In the genomic region with DNA sequence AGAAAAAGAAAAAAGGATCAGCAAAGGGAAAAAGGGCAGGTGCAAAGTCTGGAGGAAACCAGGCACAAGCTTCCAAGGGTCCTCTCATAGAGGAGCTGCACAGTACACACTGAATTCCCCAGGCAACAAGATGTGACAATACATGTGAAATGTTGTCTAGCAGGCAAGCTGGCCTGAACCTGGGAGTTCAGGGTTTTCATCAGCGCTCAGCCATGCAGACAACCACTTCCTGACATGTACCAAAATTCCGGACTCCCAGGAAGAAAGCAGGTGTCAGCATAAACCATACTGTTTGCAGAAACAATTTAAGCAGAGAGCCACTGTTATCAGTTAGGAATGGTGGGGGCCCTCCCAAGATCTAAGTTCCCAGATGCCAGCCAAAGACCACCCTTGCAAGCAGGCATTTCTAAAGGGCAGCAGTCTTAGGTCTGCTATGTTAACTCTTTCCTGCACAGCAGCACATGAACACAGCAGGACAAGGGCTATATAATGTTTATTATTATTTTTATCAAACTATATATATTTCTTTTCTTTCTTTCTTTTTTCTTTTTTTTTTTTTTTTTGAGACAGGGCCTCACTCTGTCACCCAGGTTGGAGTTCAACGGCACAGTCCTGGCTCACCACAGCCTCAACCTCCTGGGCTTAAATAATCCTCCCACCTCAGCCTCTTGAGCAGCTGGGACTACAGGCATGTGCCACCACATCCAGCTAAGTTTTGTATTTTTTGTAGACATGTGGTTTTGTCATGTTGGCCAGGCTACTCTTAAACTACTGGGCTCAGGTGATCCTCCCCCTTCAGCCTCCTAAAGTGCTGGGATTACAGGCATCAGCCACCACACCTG, we compare ENCODE assay signal across 12 cellular contexts. TPM values are rescaled to one million over a fixed set of nuclear protein-coding genes. Genes with fewer than 3 reads are reported as not detected.
DNase-seq lines count a peak whose midpoint lies in the region; ATAC-seq, FAIRE-seq and TF ChIP-seq lines count a peak whose summit lies in the region.
"Had no signal": no experiment of that assay in that cellular context is flagged by ENCODE, and none has a peak within 500 bp of the region (broad histone marks: within the 10 kb centered on the region; RNA-seq: fewer than 3 reads in every experiment).

No MANE protein-coding gene starts in this region.

- H3K4me1 ChIP-seq in GM23338 (ENCODE audit: insufficient read depth) (peaks cover 16% of the 10 kb centered on the region), tibial nerve (peaks cover 0 to 5% (median 2%) of the 10 kb centered on the region in 4 donors)
- H3K4me1 ChIP-seq: SJSA1 had no signal

- H3K9me2 ChIP-seq in GM23338 (ENCODE audit: insufficient read depth) = no peaks in the 10 kb centered on the region

- peak; percentile 84 for FAIRE-seq in RCC 7860 (lab: Jason Lieb, UNC)
- FAIRE-seq in H54 (lab: Jason Lieb, UNC) = no peak
- FAIRE-seq: colon had no signal

- TF ChIP-seq POLR2A in H54 (IDR thresholded peaks at IDR 0.05; ENCODE audit: low read depth, low read length) (no peak), tibial nerve (IDR thresholded peaks at IDR 0.05) (no peak)

- ATAC-seq in GM18519 (IDR thresholded peaks at IDR 0.05; ENCODE audit: low FRiP score, unreplicated experiment) = peak; percentile 80
- ATAC-seq in HG02763 (IDR thresholded peaks at IDR 0.05; ENCODE audit: unreplicated experiment) = peak; percentile 72
- peak in 1 of 2 donors; percentile 48 for ATAC-seq in natural killer cell treated with Interleukin-12 subunit alpha and Interleukin-12 subunit beta and Interleukin-15 and Interleukin-18, amount 100 ng/mL, for 72 hours
- ATAC-seq in GM23338 = no peak

- H3K27me3 ChIP-seq in GM23338 (ENCODE audit: insufficient read depth) (no peaks in the 10 kb centered on the region), tibial nerve (no peaks in the 10 kb centered on the region)
- H3K27me3 ChIP-seq: SJSA1 had no signal

- H3K9me3 ChIP-seq in tibial nerve = no peaks in the 10 kb centered on the region
- H3K9me3 ChIP-seq: SJSA1 had no signal

- H3K36me3 ChIP-seq in GM23338 (ENCODE audit: insufficient read depth) = no peaks in the 10 kb centered on the region
- peaks cover 0 to 88% (median 0%) of the 10 kb centered on the region in 3 donors for H3K36me3 ChIP-seq in tibial nerve

- H3K4me3 Mint-ChIP-seq in natural killer cell treated with Interleukin-12 subunit alpha and Interleukin-12 subunit beta and Interleukin-15 and Interleukin-18, amount 100 ng/mL, for 72 hours = peak overlapping the region; percentile 32
- no peak overlapping the region for H3K4me3 Mint-ChIP-seq in GM23338

- TF ChIP-seq CTCF in GM23338 (conservative IDR thresholded peaks at IDR 0.05; ENCODE audit: low read depth in 2 of 2) (no peak), tibial nerve (IDR thresholded peaks at IDR 0.05) (no peak)

- no peak overlapping the region for H3K4me3 ChIP-seq in GM23338
- H3K4me3 ChIP-seq in tibial nerve = no peak overlapping the region
- H3K4me3 ChIP-seq: SJSA1 had no signal

- H3K27ac ChIP-seq in GM23338 (ENCODE audit: low read depth) = no peak overlapping the region
- H3K27ac ChIP-seq in tibial nerve = no peak overlapping the region
- H3K27ac ChIP-seq: SJSA1 had no signal

- no peaks in the 10 kb centered on the region for H3F3A ChIP-seq in GM23338 (replicated peaks; ENCODE audit: low read depth)

- H3K27ac Mint-ChIP-seq in natural killer cell treated with Interleukin-12 subunit alpha and Interleukin-12 subunit beta and Interleukin-15 and Interleukin-18, amount 100 ng/mL, for 72 hours = peak overlapping the region; percentile 49 to 69
- H3K27ac Mint-ChIP-seq in GM23338 = no peak overlapping the region

- H3K27me3 Mint-ChIP-seq in natural killer cell treated with Interleukin-12 subunit alpha and Interleukin-12 subunit beta and Interleukin-15 and Interleukin-18, amount 100 ng/mL, for 72 hours = no peaks in the 10 kb centered on the region
- peaks cover 4% of the 10 kb centered on the region for H3K27me3 Mint-ChIP-seq in GM23338 (ENCODE audit: insufficient read depth, low read depth, poor library complexity)

- H3K9me3 Mint-ChIP-seq in natural killer cell treated with Interleukin-12 subunit alpha and Interleukin-12 subunit beta and Interleukin-15 and Interleukin-18, amount 100 ng/mL, for 72 hours = no peaks in the 10 kb centered on the region
- H3K9me3 Mint-ChIP-seq in GM23338 = no peaks in the 10 kb centered on the region

- 88 to 98% methylated on average over 3 of the region's 3 CpGs for WGBS in tibial nerve, 2 donors

- TF ChIP-seq EP300 in tibial nerve (IDR thresholded peaks at IDR 0.05) = no peak

- no peak overlapping the region for H2AFZ ChIP-seq in GM23338

- H3K79me2 ChIP-seq in GM23338 (replicated peaks; ENCODE audit: insufficient read depth) = no peaks in the 10 kb centered on the region

- DNase-seq in RCC 7860 (ENCODE audit: low spot score) (peak; percentile 88), GM23338 (ENCODE audit: low spot score) (no peak), H54 (ENCODE audit: insufficient read length, low spot score) (no peak), tibial nerve (ENCODE audit: low spot score in 2 of 2) (no peak)
- DNase-seq in natural killer cell treated with Interleukin-12 subunit alpha and Interleukin-12 subunit beta and Interleukin-15 and Interleukin-18, amount 100 ng/mL, for 72 hours (ENCODE audit: low spot score) = no peak
- no peak for DNase-seq in activated CD4-positive, alpha-beta T cell treated with anti-CD3 and anti-CD28 coated beads for 1 hour
- DNase-seq: HCEC 1CT, mesendoderm had no signal

- no peaks in the 10 kb centered on the region for H3K36me3 Mint-ChIP-seq in natural killer cell treated with Interleukin-12 subunit alpha and Interleukin-12 subunit beta and Interleukin-15 and Interleukin-18, amount 100 ng/mL, for 72 hours
- H3K36me3 Mint-ChIP-seq in GM23338 (ENCODE audit: low read depth) = no peaks in the 10 kb centered on the region; the same call in 2 of the 3 replicates

- H3K4me2 ChIP-seq in GM23338 = no peak overlapping the region

- peaks cover 12 to 16% of the 10 kb centered on the region in 2 donors for H3K4me1 Mint-ChIP-seq in natural killer cell treated with Interleukin-12 subunit alpha and Interleukin-12 subunit beta and Interleukin-15 and Interleukin-18, amount 100 ng/mL, for 72 hours (ENCODE audit: low read depth in 2 of 2)
- H3K4me1 Mint-ChIP-seq in GM23338 = peaks cover 12% of the 10 kb centered on the region

- no peaks in the 10 kb centered on the region for H4K20me1 ChIP-seq in GM23338 (replicated peaks; ENCODE audit: insufficient read depth)

TF ChIP-seq in GM23338, 12 proteins besides CTCF, POLR2A, EP300 and RAD21 (continues in another document):
- TF ChIP-seq EZH2 (IDR thresholded peaks at IDR 0.05; ENCODE audit: low read depth, unreplicated experiment) (no peak), STAT1 (IDR thresholded peaks at IDR 0.05; ENCODE audit: unreplicated experiment) (no peak), JUNB (IDR thresholded peaks at IDR 0.05; ENCODE audit: unreplicated experiment) (no peak), EZH2phosphoT487 (IDR thresholded peaks at IDR 0.05; ENCODE audit: unreplicated experiment) (no peak), ZNF114 (CRISPR knock-in tag; IDR thresholded peaks at IDR 0.05) (no peak)

RNA-seq across cellular contexts. Expression of gene TK2, which starts 10.1 kb away (rescaled TPM):
- 1 to 10 TPM; 5.9 to 6.3 TPM for total RNA-seq in natural killer cell treated with Interleukin-12 subunit alpha and Interleukin-12 subunit beta and Interleukin-15 and Interleukin-18, amount 100 ng/mL, for 72 hours
- 4.2 and 5.4 TPM in 2 replicates for total RNA-seq in GM23338 (2014; rRNA removed; shearing (Covaris generic))
- polyA plus RNA-seq in GM23338 (2016; fragmentation: Nextera tagmentation; extraction: Ambion mirVana) = 1.4 and 1.8 TPM in 2 replicates
- 10 to 100 TPM; 42.3 to 81.8 (median 64.7) TPM for total RNA-seq in tibial nerve

RNA-seq across cellular contexts. Expression of gene CKLF, which starts 12.5 kb away (rescaled TPM):
- 10 to 100 TPM; 71.2 to 78.6 TPM for total RNA-seq in natural killer cell treated with Interleukin-12 subunit alpha and Interleukin-12 subunit beta and Interleukin-15 and Interleukin-18, amount 100 ng/mL, for 72 hours
- total RNA-seq in GM23338 (2014; rRNA removed; shearing (Covaris generic)) = 15.7 and 25.5 TPM in 2 replicates
- 60.0 and 61.5 TPM in 2 replicates for polyA plus RNA-seq in GM23338 (2016; fragmentation: Nextera tagmentation; extraction: Ambion mirVana)
- 10 to 100 TPM; 31.8 to 75.4 (median 35.6) TPM for total RNA-seq in tibial nerve

RNA-seq across cellular contexts. Expression of gene CMTM1, which starts 26.4 kb away (rescaled TPM):
- 10 to 100 TPM in 1 of 2 donors, 1 to 10 TPM in 1; 7.2 to 11.6 TPM for total RNA-seq in natural killer cell treated with Interleukin-12 subunit alpha and Interleukin-12 subunit beta and Interleukin-15 and Interleukin-18, amount 100 ng/mL, for 72 hours
- 1.4 TPM in 1 of 2 replicates, not detected in the other for total RNA-seq in GM23338 (2014; rRNA removed; shearing (Covaris generic))
- 1.8 and 1.9 TPM in 2 replicates for polyA plus RNA-seq in GM23338 (2016; fragmentation: Nextera tagmentation; extraction: Ambion mirVana)
- 1 to 10 TPM in 3 of 4 donors, not detected in 1; 2.0 to 5.1 (median 2.1) TPM for total RNA-seq in tibial nerve

RNA-seq across cellular contexts. Expression of gene CMTM2, which starts 39.4 kb away (rescaled TPM):
- total RNA-seq in natural killer cell treated with Interleukin-12 subunit alpha and Interleukin-12 subunit beta and Interleukin-15 and Interleukin-18, amount 100 ng/mL, for 72 hours = under 1 TPM; 0.45 to 0.67 TPM
- not detected in 2 replicates for total RNA-seq in GM23338 (2014; rRNA removed; shearing (Covaris generic))
- not detected in 2 replicates for polyA plus RNA-seq in GM23338 (2016; fragmentation: Nextera tagmentation; extraction: Ambion mirVana)
- total RNA-seq in tibial nerve = not detected
- total RNA-seq: SJSA1 had no signal
